16 cellular contexts compared by ENCODE assay signal in the genomic region with DNA sequence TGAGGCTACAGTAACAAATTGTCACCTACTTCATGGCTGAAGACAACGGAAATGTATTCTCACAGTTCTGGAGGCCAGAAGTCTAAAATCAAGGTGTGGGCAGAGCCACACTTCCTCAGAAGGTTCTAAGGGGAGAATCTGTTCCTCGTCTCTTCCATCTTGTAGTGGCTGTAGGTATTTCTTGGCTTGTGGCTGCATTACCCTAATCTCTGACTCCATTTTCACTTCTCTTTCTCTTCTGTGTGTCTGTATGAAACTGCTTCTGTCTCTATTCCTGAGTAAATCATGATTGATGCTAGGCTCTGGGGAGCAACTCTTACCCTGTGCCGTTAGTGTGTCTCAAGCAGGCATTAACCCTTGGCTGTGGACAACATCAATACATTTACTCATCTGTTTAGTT.
A peak's percentile ranks its signal among the peaks of the same experiment; 100 is the strongest.
DNase-seq lines count a peak whose midpoint lies in the region; ATAC-seq and TF ChIP-seq lines count a peak whose summit lies in the region.
"Had no signal": no experiment of that assay in that cellular context is flagged by ENCODE, and none has a peak within 500 bp of the region (broad histone marks: within the 10 kb centered on the region; RNA-seq: fewer than 3 reads in every experiment).

No MANE protein-coding gene starts in this region.

- DNase-seq in neural progenitor cell (ENCODE audit: low spot score) (no peak), inferior parietal cortex (ENCODE audit: extremely low spot score) (no peak), hippocampal formation (lab: John Stamatoyannopoulos, UW) (no peak), DMS79 (lab: John Stamatoyannopoulos, UW) (no peak)
- DNase-seq: activated CD4-positive, alpha-beta T cell treated with anti-CD3 and anti-CD28 coated beads for 1 hour; caudate nucleus; CD4-positive, alpha-beta memory T cell; NCI-H345; Peyer's patch; testis had no signal

- ATAC-seq in GM18909 (IDR thresholded peaks at IDR 0.05; ENCODE audit: poor library complexity, unreplicated experiment), result peak; percentile 46
- peak; percentile 75 for ATAC-seq in GM21723 (IDR thresholded peaks at IDR 0.05; ENCODE audit: unreplicated experiment)
- ATAC-seq in HG03432 (IDR thresholded peaks at IDR 0.05; ENCODE audit: unreplicated experiment), result peak; percentile 67
- ATAC-seq: HCT116 had no signal

- no peak overlapping the region for H3K4me3 Mint-ChIP-seq in neural progenitor cell
- H3K4me3 Mint-ChIP-seq: activated naive CD8-positive, alpha-beta T cell; CD4-positive, alpha-beta memory T cell had no signal

- peaks cover 6% of the 10 kb centered on the region for H3K9me3 Mint-ChIP-seq in neural progenitor cell
- H3K9me3 Mint-ChIP-seq: CD4-positive, alpha-beta memory T cell had no signal

- no peak overlapping the region for H3K9ac ChIP-seq in neural progenitor cell
- H3K9ac ChIP-seq: parathyroid adenoma had no signal

- no peaks in the 10 kb centered on the region for H3K9me3 ChIP-seq in neural progenitor cell (ENCODE audit: low read depth)
- H3K9me3 ChIP-seq: Peyer's patch, testis had no signal

- peaks cover 35% of the 10 kb centered on the region for H3K4me1 Mint-ChIP-seq in neural progenitor cell

- no peak for TF ChIP-seq CTCF in neural progenitor cell (IDR thresholded peaks at IDR 0.05)

- no peak overlapping the region for H3K27ac ChIP-seq in neural progenitor cell
- H3K27ac ChIP-seq: parathyroid adenoma, Peyer's patch, testis had no signal

- H3K27me3 ChIP-seq in neural progenitor cell, result no peaks in the 10 kb centered on the region
- H3K27me3 ChIP-seq: Peyer's patch, testis had no signal

- no peak overlapping the region for H2AFZ ChIP-seq in neural progenitor cell (replicated peaks)
- H2AFZ ChIP-seq: parathyroid adenoma had no signal

- H3K27ac Mint-ChIP-seq in neural progenitor cell, result peak overlapping the region; percentile 19
- H3K27ac Mint-ChIP-seq: activated naive CD8-positive, alpha-beta T cell; CD4-positive, alpha-beta memory T cell had no signal

- no peak overlapping the region for H3K4me2 ChIP-seq in neural progenitor cell

- H4K20me1 ChIP-seq in neural progenitor cell (ENCODE audit: low read depth), result no peaks in the 10 kb centered on the region

- no peak overlapping the region for H3K4me3 ChIP-seq in neural progenitor cell
- H3K4me3 ChIP-seq: Peyer's patch, testis had no signal

- H3K27me3 Mint-ChIP-seq in neural progenitor cell (ENCODE audit: insufficient read depth, low read depth), result peaks cover 5% of the 10 kb centered on the region

- no peaks in the 10 kb centered on the region for H3K79me2 ChIP-seq in neural progenitor cell (ENCODE audit: low read depth)
- H3K79me2 ChIP-seq: parathyroid adenoma had no signal

- H3F3A ChIP-seq in neural progenitor cell (ENCODE audit: low read depth), result peaks cover 9% of the 10 kb centered on the region

- peaks cover 5% of the 10 kb centered on the region for H3K36me3 Mint-ChIP-seq in neural progenitor cell
- H3K36me3 Mint-ChIP-seq: activated naive CD8-positive, alpha-beta T cell; CD4-positive, alpha-beta memory T cell had no signal

- no peaks in the 10 kb centered on the region for H3K36me3 ChIP-seq in neural progenitor cell
- H3K36me3 ChIP-seq: Peyer's patch had no signal

- peaks cover 14% of the 10 kb centered on the region for H3K4me1 ChIP-seq in neural progenitor cell
- H3K4me1 ChIP-seq: parathyroid adenoma, Peyer's patch, testis had no signal
